In genomic region chr4:88591787-88592599, GRCh38 we compare ENCODE assay signal across 1 cellular context.
TF ChIP-seq lines count a peak whose summit lies in the region.

Gene HERC3 (plus strand): TSS chr4:88592480. CDS start chr4:88605824, 13,344 bp downstream.

TF ChIP-seq in HepG2, 621 proteins besides CTCF, POLR2A, EP300 and RAD21 (continued from another document and continues in another):
- TF ChIP-seq ZNF281 (CRISPR knock-in tag; IDR thresholded peaks at IDR 0.05; ENCODE audit: borderline replicate concordance) (no peak), ZNF768 (CRISPR knock-in tag; IDR thresholded peaks at IDR 0.05) (no peak), NFATC3 (CRISPR knock-in tag; IDR thresholded peaks at IDR 0.05) (no peak), BCLAF1 (IDR thresholded peaks at IDR 0.05) (no peak), TEF (CRISPR knock-in tag; IDR thresholded peaks at IDR 0.05) (no peak; the same call in 1 of the 2 replicates), ZBTB1 (CRISPR knock-in tag; IDR thresholded peaks at IDR 0.05; ENCODE audit: borderline replicate concordance) (no peak), JUN (CRISPR knock-in tag; IDR thresholded peaks at IDR 0.05) (no peak), ZNF563 (CRISPR knock-in tag; IDR thresholded peaks at IDR 0.05) (no peak), CCAR2 (optimal IDR thresholded peaks at IDR 0.05; ENCODE audit: low read depth, low read length) (no peak), PRDM10 (CRISPR knock-in tag; IDR thresholded peaks at IDR 0.05; ENCODE audit: low read depth) (no peak; the same call in 1 of the 2 replicates), ZBTB49 (CRISPR knock-in tag; IDR thresholded peaks at IDR 0.05; ENCODE audit: borderline replicate concordance) (no peak), HNRNPUL1 (IDR thresholded peaks at IDR 0.05; ENCODE audit: low read depth, low read length) (no peak), TMF1 (CRISPR knock-in tag; IDR thresholded peaks at IDR 0.05; ENCODE audit: low read depth) (no peak), SIX1 (CRISPR knock-in tag; IDR thresholded peaks at IDR 0.05; ENCODE audit: borderline replicate concordance) (no peak), NR1H2 (CRISPR knock-in tag; IDR thresholded peaks at IDR 0.05; ENCODE audit: borderline replicate concordance, low read depth) (no peak), ZNF652 (CRISPR knock-in tag; IDR thresholded peaks at IDR 0.05; ENCODE audit: borderline replicate concordance, low read depth) (no peak), ZFYVE20 (CRISPR knock-in tag; IDR thresholded peaks at IDR 0.05; ENCODE audit: borderline replicate concordance, low read depth) (no peak), NR2F1 (CRISPR knock-in tag; IDR thresholded peaks at IDR 0.05) (no peak), THAP7 (CRISPR knock-in tag; IDR thresholded peaks at IDR 0.05) (0 out of 2 replicates have a peak, but pooled peaks have one; percentile 26), ZNF432 (CRISPR knock-in tag; IDR thresholded peaks at IDR 0.05; ENCODE audit: borderline replicate concordance) (no peak), ZNF362 (CRISPR knock-in tag; IDR thresholded peaks at IDR 0.05; ENCODE audit: borderline replicate concordance) (no peak), CENPT (CRISPR knock-in tag; IDR thresholded peaks at IDR 0.05; ENCODE audit: low read depth) (no peak), ZNF331 (CRISPR knock-in tag; IDR thresholded peaks at IDR 0.05) (no peak), ZNF232 (CRISPR knock-in tag; IDR thresholded peaks at IDR 0.05; ENCODE audit: borderline replicate concordance) (0 out of 2 replicates have a peak, but pooled peaks have one; percentile 26), ZNF512 (CRISPR knock-in tag; IDR thresholded peaks at IDR 0.05) (no peak), GATAD2A (CRISPR knock-in tag; IDR thresholded peaks at IDR 0.05) (no peak), CBX1 (IDR thresholded peaks at IDR 0.05; ENCODE audit: low read depth) (no peak), ZNF383 (CRISPR knock-in tag; IDR thresholded peaks at IDR 0.05; ENCODE audit: borderline replicate concordance) (no peak), PLSCR1 (CRISPR knock-in tag; IDR thresholded peaks at IDR 0.05; ENCODE audit: borderline replicate concordance) (no peak), ZNF44 (CRISPR knock-in tag; IDR thresholded peaks at IDR 0.05) (no peak), HIC2 (CRISPR knock-in tag; IDR thresholded peaks at IDR 0.05; ENCODE audit: low read depth) (no peak), CBX5 (CRISPR knock-in tag; IDR thresholded peaks at IDR 0.05; ENCODE audit: borderline replicate concordance) (0 out of 2 replicates have a peak, but pooled peaks have one; percentile 21), ZNF790 (CRISPR knock-in tag; IDR thresholded peaks at IDR 0.05; ENCODE audit: borderline replicate concordance) (no peak; the same call in 1 of the 2 replicates), CERS6 (CRISPR knock-in tag; IDR thresholded peaks at IDR 0.05) (no peak), KLF11 (CRISPR knock-in tag; IDR thresholded peaks at IDR 0.05) (0 out of 2 replicates have a peak, but pooled peaks have one; percentile 32), PRPF4 (IDR thresholded peaks at IDR 0.05; ENCODE audit: low read depth, low read length, poor library complexity, severe bottlenecking) (no peak), XRCC5 (optimal IDR thresholded peaks at IDR 0.05; ENCODE audit: low read length) (peak; percentile 10), MATR3 (CRISPR knock-in tag; IDR thresholded peaks at IDR 0.05) (no peak), ZKSCAN1 (IDR thresholded peaks at IDR 0.05; ENCODE audit: low read length) (no peak), FOSL2 (CRISPR knock-in tag; IDR thresholded peaks at IDR 0.05) (no peak), SNAPC2 (CRISPR knock-in tag; IDR thresholded peaks at IDR 0.05) (no peak), ZNF101 (CRISPR knock-in tag; IDR thresholded peaks at IDR 0.05; ENCODE audit: borderline replicate concordance, low read depth) (no peak)
